Comparison of ENCODE assay signal across 25 cellular contexts in the genomic region with DNA sequence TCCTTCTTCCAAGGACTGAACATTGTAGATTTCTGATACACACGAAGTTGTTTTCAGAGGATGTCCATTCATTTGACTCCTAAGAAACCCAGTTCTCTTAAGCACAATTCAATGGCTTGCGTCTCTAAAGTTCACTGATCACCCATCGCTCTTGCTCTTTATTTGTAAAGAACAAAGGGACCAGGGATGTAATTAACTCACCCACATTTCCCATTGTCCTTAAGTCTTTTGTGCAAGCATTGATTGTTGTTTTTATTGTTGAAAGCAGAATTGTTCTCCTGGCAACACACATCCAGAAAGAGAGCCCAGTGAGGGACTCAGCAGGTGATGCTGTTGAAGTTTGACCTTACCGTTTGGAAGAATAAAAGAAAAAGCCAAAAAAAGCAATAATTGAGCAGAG. TPM values are rescaled to one million over a fixed set of nuclear protein-coding genes. Genes with fewer than 3 reads are reported as not detected.
A peak's percentile ranks its signal among the peaks of the same experiment; 100 is the strongest.
DNase-seq lines count a peak whose midpoint lies in the region; FAIRE-seq and TF ChIP-seq lines count a peak whose summit lies in the region.
"Had no signal": no experiment of that assay in that cellular context is flagged by ENCODE, and none has a peak within 500 bp of the region (broad histone marks: within the 10 kb centered on the region; RNA-seq: fewer than 3 reads in every experiment).

No MANE protein-coding gene starts in this region.

- no peak overlapping the region for H3K9ac ChIP-seq in stomach smooth muscle (ENCODE audit: low read length in 2 of 2)

- peak; percentile 34 to 56 for DNase-seq in NCI-H2081 (lab: John Stamatoyannopoulos, UW)
- DNase-seq in NCI-H2081 treated with DMSO at 0.1 percent for 48 hours (lab: John Stamatoyannopoulos, UW), result no peak
- peak; percentile 7 for DNase-seq in NCI-H345 treated with DMSO at 0.1 percent for 48 hours (lab: John Stamatoyannopoulos, UW; ENCODE audit: unreplicated experiment)
- no peak for DNase-seq in DMS 273 (lab: John Stamatoyannopoulos, UW; ENCODE audit: unreplicated experiment)
- DNase-seq in central memory CD4-positive, alpha-beta T cell, result no peak
- no peak for DNase-seq in D721Med (ENCODE audit: insufficient read length, low spot score)
- DNase-seq: 8988T, ACHN, H7, KG1, MG63, NCI-H1417 treated with DMSO at 0.1 percent for 48 hours, NCI-H1694 treated with DMSO at 0.1 percent for 48 hours, NCI-H2107, NCI-H2227 treated with DMSO at 0.1 percent for 48 hours, NCI-H510A treated with DMSO at 0.1 percent for 48 hours, NCI-H82, Peyer's patch, SHP77 treated with DMSO at 0.1 percent for 48 hours, T-helper 1 cell had no signal

- no peaks in the 10 kb centered on the region for H3K27me3 ChIP-seq in ectodermal cell (ENCODE audit: control insufficient read depth, insufficient read depth, low read length, poor library complexity, severe bottlenecking)
- H3K27me3 ChIP-seq in stomach smooth muscle (ENCODE audit: control insufficient read depth in 1 of 2, insufficient read depth in 2 of 2, low read length in 2 of 2), result no peaks in the 10 kb centered on the region
- H3K27me3 ChIP-seq: MG63, Peyer's patch had no signal

- FAIRE-seq in D721Med (lab: Jason Lieb, UNC), result no peak
- FAIRE-seq: G401.6, HTR-8/SVneo had no signal

- H3K9me3 ChIP-seq in ectodermal cell (ENCODE audit: control insufficient read depth, low read length) (no peaks in the 10 kb centered on the region), stomach smooth muscle (ENCODE audit: control insufficient read depth in 2 of 2, low read length in 2 of 2) (no peaks in the 10 kb centered on the region)
- H3K9me3 ChIP-seq: MG63, Peyer's patch had no signal

- H3K4me3 ChIP-seq in ectodermal cell (ENCODE audit: insufficient read depth, low read depth, low read length), result no peak overlapping the region
- H3K4me3 ChIP-seq in stomach smooth muscle (ENCODE audit: low read length in 2 of 2), result no peak overlapping the region
- H3K4me3 ChIP-seq: MG63, Peyer's patch had no signal

- H3K36me3 ChIP-seq in ectodermal cell (ENCODE audit: control insufficient read depth, insufficient read depth, low read length), result no peaks in the 10 kb centered on the region
- no peaks in the 10 kb centered on the region for H3K36me3 ChIP-seq in stomach smooth muscle (ENCODE audit: control insufficient read depth in 2 of 2, insufficient read depth in 2 of 2, low read length in 2 of 2)
- H3K36me3 ChIP-seq: MG63, Peyer's patch had no signal

- H3K4me1 ChIP-seq in ectodermal cell (ENCODE audit: control insufficient read depth, insufficient read depth, low read length), result peaks cover 19% of the 10 kb centered on the region
- H3K4me1 ChIP-seq in stomach smooth muscle (ENCODE audit: control insufficient read depth, insufficient read depth, low read length), result peaks cover 40% of the 10 kb centered on the region

- peak overlapping the region; percentile 27 for H3K27ac ChIP-seq in ectodermal cell (ENCODE audit: insufficient read depth, low read depth, low read length, poor library complexity, severe bottlenecking)
- peak overlapping the region; percentile 69 for H3K27ac ChIP-seq in stomach smooth muscle (ENCODE audit: low read length)
- H3K27ac ChIP-seq: Peyer's patch had no signal

- WGBS in ectodermal cell, 2 experiments, result 11 to 12% methylated on average over 4 of the region's 4 CpGs

- no peak for TF ChIP-seq CTCF in D721Med (IDR thresholded peaks at IDR 0.05; ENCODE audit: insufficient read depth, missing control alignments)

RNA-seq across cellular contexts. Expression of a gene that starts 59.2 kb away (rescaled TPM):
- polyA plus RNA-seq in ectodermal cell (2013, experiment 1 of 4), result 29.2 TPM
- 37.5 TPM for polyA plus RNA-seq in ectodermal cell (2013, experiment 2 of 4)
- polyA plus RNA-seq in ectodermal cell (2013, experiment 3 of 4), result 34.6 TPM
- polyA plus RNA-seq in ectodermal cell (2013, experiment 4 of 4), result 34.9 TPM
- polyA plus RNA-seq: BJ had no signal

Comparison
In these comparisons a context has a peak if more than half of its experiments do, and no peak if none do; other contexts are left out.
1. DNase-seq: peak in NCI-H2081 (2 of 2) and NCI-H345 treated with DMSO at 0.1 percent for 48 hours (single experiment); none in NCI-H2081 treated with DMSO at 0.1 percent for 48 hours (single experiment), DMS 273 (single experiment), central memory CD4-positive, alpha-beta T cell (single experiment) and D721Med (single experiment).